In the genomic region with DNA sequence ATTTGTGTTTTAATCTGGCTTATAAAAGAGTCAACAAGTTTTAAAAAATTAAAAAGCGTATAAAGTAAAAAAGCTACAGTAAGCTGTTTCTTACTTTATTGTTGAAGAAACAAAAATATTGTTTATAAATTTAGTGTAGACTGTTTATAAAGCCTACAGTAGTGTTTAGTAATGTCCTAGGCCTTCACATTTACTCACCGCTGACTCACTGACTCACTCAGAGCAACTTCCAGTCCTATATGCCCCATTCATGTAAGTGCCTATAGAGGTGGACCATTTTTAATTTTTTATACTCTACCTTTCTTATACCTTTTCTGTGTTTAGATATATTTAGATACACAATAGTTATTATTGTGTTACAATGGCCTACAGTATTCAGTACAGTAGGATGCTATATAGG, we compare ENCODE assay signal across 20 cellular contexts. TPM values are rescaled to one million over a fixed set of nuclear protein-coding genes. Genes with fewer than 3 reads are reported as not detected.
DNase-seq lines count a peak whose midpoint lies in the region; ATAC-seq, FAIRE-seq and TF ChIP-seq lines count a peak whose summit lies in the region.
"Had no signal": no experiment of that assay in that cellular context is flagged by ENCODE, and none has a peak within 500 bp of the region (broad histone marks: within the 10 kb centered on the region; RNA-seq: fewer than 3 reads in every experiment).

No MANE protein-coding gene starts in this region.

- H3K9me3 ChIP-seq in PC-3 (ENCODE audit: low read length) (no peaks in the 10 kb centered on the region), astrocyte (ENCODE audit: insufficient read depth, low read depth, low read length) (peaks cover 3% of the 10 kb centered on the region)

- H3K36me3 ChIP-seq in PC-3 (ENCODE audit: low read depth, low read length) (no peaks in the 10 kb centered on the region), astrocyte (ENCODE audit: insufficient read depth, low read length) (no peaks in the 10 kb centered on the region)

- H3K9me2 ChIP-seq in PC-3 (replicated peaks; ENCODE audit: low read length): no peaks in the 10 kb centered on the region

- DNase-seq in ELR (ENCODE audit: low read depth) (peak; percentile 1), PC-3 (peak; percentile 8), astrocyte (ENCODE audit: low read depth) (peak; percentile 8), fibroblast of peridontal ligament (ENCODE audit: extremely low read depth) (peak; percentile 19), GM19238 (ENCODE audit: insufficient read length, low spot score) (no peak), NCI-H446 (lab: John Stamatoyannopoulos, UW) (no peak)
- DNase-seq: 8988T; ACHN; CD4-positive, CD25-positive, alpha-beta regulatory T cell; DMS79; EL; GDM1; GM23248; H7 had no signal

- intact Hi-C loops in PC-3 (cut with micrococcal nuclease): no loop called here

- no peak for ATAC-seq in PC-3
- no peak for ATAC-seq in GM21619 (IDR thresholded peaks at IDR 0.05; ENCODE audit: unreplicated experiment)
- no peak for ATAC-seq in GM21423 (IDR thresholded peaks at IDR 0.05; ENCODE audit: unreplicated experiment)

- H3K79me2 ChIP-seq in PC-3 (ENCODE audit: low read length) (no peaks in the 10 kb centered on the region), astrocyte (ENCODE audit: insufficient read depth, low read length) (no peaks in the 10 kb centered on the region)

- H3K4me2 ChIP-seq in PC-3 (ENCODE audit: low read length) (no peak overlapping the region), astrocyte (ENCODE audit: low read length) (no peak overlapping the region)
- H3K4me2 ChIP-seq: BLaER1 treated with 17β-estradiol and CSF1 and Interleukin-3, amounts not matched to agents 10 nM and 100 nM; KMS-11 had no signal

- no peak overlapping the region for H3K9ac ChIP-seq in PC-3 (ENCODE audit: low read length)
- H3K9ac ChIP-seq in astrocyte (ENCODE audit: low read length): no peak overlapping the region
- H3K9ac ChIP-seq: BLaER1 treated with 17β-estradiol and CSF1 and Interleukin-3, amounts not matched to agents 10 nM and 100 nM; GM23248; KMS-11 had no signal

- H3K4me1 ChIP-seq in PC-3 (ENCODE audit: insufficient read depth, low read length): no peaks in the 10 kb centered on the region
- no peaks in the 10 kb centered on the region for H3K4me1 ChIP-seq in astrocyte (ENCODE audit: insufficient read depth, low read length)

- TF ChIP-seq CTCF in PC-3 (conservative IDR thresholded peaks at IDR 0.05; ENCODE audit: low read depth, low read length): no peak
- no peak for TF ChIP-seq CTCF in astrocyte (IDR thresholded peaks at IDR 0.05; ENCODE audit: insufficient read depth, low read depth, low read length)

- no peaks in the 10 kb centered on the region for H3F3A ChIP-seq in PC-3 (ENCODE audit: low read length, unreplicated experiment)

- H3K27ac ChIP-seq in PC-3 (ENCODE audit: low read length) (no peak overlapping the region), astrocyte (ENCODE audit: low read depth, low read length) (no peak overlapping the region)
- H3K27ac ChIP-seq: BLaER1 treated with 17β-estradiol and CSF1 and Interleukin-3, amounts not matched to agents 10 nM and 100 nM; GM23248; KMS-11 had no signal

- BruUV-seq in PC-3 (replicated peaks; lab: Mats Ljungman, UMichigan): no TSS peak

- POLR2A ChIA-PET in PC-3 (lab: Charles Lee; ENCODE audit: unreplicated experiment): no interaction called here

- FAIRE-seq in astrocyte (lab: Jason Lieb, UNC): no peak
- FAIRE-seq: GM12892 had no signal

- no peak overlapping the region for H2AFZ ChIP-seq in PC-3 (ENCODE audit: low read length)
- no peak overlapping the region for H2AFZ ChIP-seq in astrocyte (ENCODE audit: low read depth, low read length)
- H2AFZ ChIP-seq: GM23248 had no signal

- H3K27me3 Mint-ChIP-seq in astrocyte (ENCODE audit: low read depth, unreplicated experiment): no peaks in the 10 kb centered on the region

- CTCF ChIA-PET in PC-3 (lab: Charles Lee): no interaction called here

- no peak overlapping the region for H3K27ac Mint-ChIP-seq in astrocyte (ENCODE audit: unreplicated experiment)
- H3K27ac Mint-ChIP-seq: CD4-positive, CD25-positive, alpha-beta regulatory T cell had no signal

- no peak overlapping the region for H3K4me3 Mint-ChIP-seq in astrocyte (ENCODE audit: unreplicated experiment)

- H3K9me3 Mint-ChIP-seq in astrocyte (ENCODE audit: unreplicated experiment): no peaks in the 10 kb centered on the region

- H3K27me3 ChIP-seq in PC-3 (ENCODE audit: low read length): no peaks in the 10 kb centered on the region
- no peaks in the 10 kb centered on the region for H3K27me3 ChIP-seq in astrocyte (ENCODE audit: insufficient read depth, low read length)
- H3K27me3 ChIP-seq: BLaER1 treated with 17β-estradiol and CSF1 and Interleukin-3, amounts not matched to agents 10 nM and 100 nM had no signal

- H3K36me3 Mint-ChIP-seq in astrocyte (ENCODE audit: low read depth, unreplicated experiment): no peaks in the 10 kb centered on the region
- H3K36me3 Mint-ChIP-seq: CD4-positive, CD25-positive, alpha-beta regulatory T cell had no signal

- no peaks in the 10 kb centered on the region for H3K4me1 Mint-ChIP-seq in astrocyte (ENCODE audit: low read depth, unreplicated experiment)
- H3K4me1 Mint-ChIP-seq: CD4-positive, CD25-positive, alpha-beta regulatory T cell had no signal

- no peaks in the 10 kb centered on the region for H4K20me1 ChIP-seq in PC-3 (ENCODE audit: low read length)
- H4K20me1 ChIP-seq in astrocyte (ENCODE audit: insufficient read depth, low read length): no peaks in the 10 kb centered on the region
- H4K20me1 ChIP-seq: BLaER1 treated with 17β-estradiol and CSF1 and Interleukin-3, amounts not matched to agents 10 nM and 100 nM had no signal

- H3K4me3 ChIP-seq in PC-3 (ENCODE audit: low read length): no peak overlapping the region
- no peak overlapping the region for H3K4me3 ChIP-seq in astrocyte (ENCODE audit: insufficient read depth, low read depth, low read length)
- H3K4me3 ChIP-seq: BLaER1 treated with 17β-estradiol and CSF1 and Interleukin-3, amounts not matched to agents 10 nM and 100 nM; GM23248 had no signal

RNA-seq across cellular contexts. Expression of a gene that starts 12.2 kb away (rescaled TPM):
- total RNA-seq in PC-3 (2014; rRNA removed) (not detected in 2 replicates), astrocyte (1.1 and 1.6 TPM in 2 replicates)
- total RNA-seq: GM23248, HT-29 had no signal

Comparison
In these comparisons a context has a peak if more than half of its experiments do, and no peak if none do; other contexts are left out.
1. DNase-seq: peak in ELR (single experiment), PC-3 (single experiment), astrocyte (single experiment) and fibroblast of peridontal ligament (single experiment); none in GM19238 (single experiment) and NCI-H446 (0 of 2).